In the genomic region with DNA sequence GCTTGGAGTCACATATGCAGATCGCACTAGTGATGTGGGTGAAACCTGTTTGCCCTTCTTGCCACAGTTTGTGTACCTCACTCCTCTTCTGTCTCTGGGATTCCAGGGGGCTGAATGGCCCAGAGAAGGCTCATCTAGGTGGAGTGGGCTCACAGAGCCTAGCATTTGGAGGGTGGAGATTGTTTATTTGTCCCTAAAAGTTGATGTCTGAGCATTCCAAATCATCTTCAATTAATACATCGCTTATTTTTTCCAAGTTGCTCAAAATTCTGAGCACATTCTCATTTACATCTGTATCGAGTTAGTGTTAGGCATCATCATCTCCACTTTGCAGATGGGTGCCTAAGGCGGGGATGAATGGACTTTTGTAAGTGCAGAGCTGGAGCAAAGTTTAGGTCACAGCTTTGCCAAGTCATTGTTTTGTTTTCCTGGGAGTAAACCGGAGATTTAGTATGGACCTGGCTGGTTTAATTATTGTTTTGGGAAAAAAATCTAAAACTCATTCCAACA, we compare ENCODE assay signal across 1 cellular context.
TF ChIP-seq lines count a peak whose summit lies in the region.

No MANE protein-coding gene starts in this region.

TF ChIP-seq in GM12878, 131 proteins besides CTCF, POLR2A, EP300 and RAD21:
- TF ChIP-seq, protein P1, sequence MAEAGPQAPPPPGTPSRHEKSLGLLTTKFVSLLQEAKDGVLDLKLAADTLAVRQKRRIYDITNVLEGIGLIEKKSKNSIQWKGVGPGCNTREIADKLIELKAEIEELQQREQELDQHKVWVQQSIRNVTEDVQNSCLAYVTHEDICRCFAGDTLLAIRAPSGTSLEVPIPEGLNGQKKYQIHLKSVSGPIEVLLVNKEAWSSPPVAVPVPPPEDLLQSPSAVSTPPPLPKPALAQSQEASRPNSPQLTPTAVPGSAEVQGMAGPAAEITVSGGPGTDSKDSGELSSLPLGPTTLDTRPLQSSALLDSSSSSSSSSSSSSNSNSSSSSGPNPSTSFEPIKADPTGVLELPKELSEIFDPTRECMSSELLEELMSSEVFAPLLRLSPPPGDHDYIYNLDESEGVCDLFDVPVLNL (IDR thresholded peaks at IDR 0.05; ENCODE audit: low read depth, low read length), result no peak
- no peak for TF ChIP-seq MXI1 (IDR thresholded peaks at IDR 0.05; ENCODE audit: low read depth, low read length)
- TF ChIP-seq SMARCA5 (IDR thresholded peaks at IDR 0.05), result no peak
- TF ChIP-seq MYC (IDR thresholded peaks at IDR 0.05; ENCODE audit: insufficient read depth, insufficient read length, insufficient replicate concordance, low read length, severe bottlenecking), result no peak
- no peak for TF ChIP-seq NRF1 (conservative IDR thresholded peaks at IDR 0.05; ENCODE audit: low read depth, low read length)
